1 cellular context compared by ENCODE assay signal in the genomic region with DNA sequence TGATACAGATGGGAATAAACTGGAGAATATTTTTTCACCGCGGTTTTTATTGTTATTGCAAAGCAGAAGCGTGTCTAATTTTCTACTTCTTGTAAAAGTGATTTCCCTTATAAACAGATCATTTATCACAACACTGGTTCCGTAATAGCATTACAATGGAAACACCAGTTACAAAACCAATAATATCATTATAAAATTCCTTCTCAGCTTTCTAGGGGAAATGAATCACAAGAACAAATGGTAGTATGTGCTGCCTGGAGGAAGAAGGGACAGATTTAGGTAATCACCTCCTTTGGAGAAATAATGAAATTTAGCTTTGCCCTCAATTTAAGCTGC.
TF ChIP-seq lines count a peak whose summit lies in the region.

No MANE protein-coding gene starts in this region.

TF ChIP-seq in WTC11, 78 proteins besides CTCF, POLR2A, EP300 and RAD21 (continued from another document):
- TF ChIP-seq ZSCAN18 (CRISPR knock-in tag; IDR thresholded peaks at IDR 0.05) (no peak), ATF6 (CRISPR knock-in tag; IDR thresholded peaks at IDR 0.05) (no peak), FOXP4 (CRISPR knock-in tag; IDR thresholded peaks at IDR 0.05) (no peak), GTF2I (CRISPR knock-in tag; conservative IDR thresholded peaks at IDR 0.05) (no peak), MXD4 (CRISPR knock-in tag; IDR thresholded peaks at IDR 0.05; ENCODE audit: borderline replicate concordance) (no peak), CREM (CRISPR knock-in tag; IDR thresholded peaks at IDR 0.05) (no peak), GRHL2 (CRISPR knock-in tag; IDR thresholded peaks at IDR 0.05; ENCODE audit: insufficient replicate concordance, severe bottlenecking) (no peak), ZNF423 (CRISPR knock-in tag; IDR thresholded peaks at IDR 0.05) (no peak), ZNF121 (CRISPR knock-in tag; IDR thresholded peaks at IDR 0.05) (no peak), IRF2 (CRISPR knock-in tag; IDR thresholded peaks at IDR 0.05; ENCODE audit: borderline replicate concordance, low read depth) (no peak), ESRRA (CRISPR knock-in tag; IDR thresholded peaks at IDR 0.05; ENCODE audit: borderline replicate concordance) (no peak)
- TF ChIP-seq, protein P1, sequence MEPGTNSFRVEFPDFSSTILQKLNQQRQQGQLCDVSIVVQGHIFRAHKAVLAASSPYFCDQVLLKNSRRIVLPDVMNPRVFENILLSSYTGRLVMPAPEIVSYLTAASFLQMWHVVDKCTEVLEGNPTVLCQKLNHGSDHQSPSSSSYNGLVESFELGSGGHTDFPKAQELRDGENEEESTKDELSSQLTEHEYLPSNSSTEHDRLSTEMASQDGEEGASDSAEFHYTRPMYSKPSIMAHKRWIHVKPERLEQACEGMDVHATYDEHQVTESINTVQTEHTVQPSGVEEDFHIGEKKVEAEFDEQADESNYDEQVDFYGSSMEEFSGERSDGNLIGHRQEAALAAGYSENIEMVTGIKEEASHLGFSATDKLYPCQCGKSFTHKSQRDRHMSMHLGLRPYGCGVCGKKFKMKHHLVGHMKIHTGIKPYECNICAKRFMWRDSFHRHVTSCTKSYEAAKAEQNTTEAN (CRISPR knock-in tag; IDR thresholded peaks at IDR 0.05), result no peak
- TF ChIP-seq, protein P2, sequence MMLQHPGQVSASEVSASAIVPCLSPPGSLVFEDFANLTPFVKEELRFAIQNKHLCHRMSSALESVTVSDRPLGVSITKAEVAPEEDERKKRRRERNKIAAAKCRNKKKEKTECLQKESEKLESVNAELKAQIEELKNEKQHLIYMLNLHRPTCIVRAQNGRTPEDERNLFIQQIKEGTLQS (CRISPR knock-in tag; conservative IDR thresholded peaks at IDR 0.05), result no peak
- TF ChIP-seq, protein P3, sequence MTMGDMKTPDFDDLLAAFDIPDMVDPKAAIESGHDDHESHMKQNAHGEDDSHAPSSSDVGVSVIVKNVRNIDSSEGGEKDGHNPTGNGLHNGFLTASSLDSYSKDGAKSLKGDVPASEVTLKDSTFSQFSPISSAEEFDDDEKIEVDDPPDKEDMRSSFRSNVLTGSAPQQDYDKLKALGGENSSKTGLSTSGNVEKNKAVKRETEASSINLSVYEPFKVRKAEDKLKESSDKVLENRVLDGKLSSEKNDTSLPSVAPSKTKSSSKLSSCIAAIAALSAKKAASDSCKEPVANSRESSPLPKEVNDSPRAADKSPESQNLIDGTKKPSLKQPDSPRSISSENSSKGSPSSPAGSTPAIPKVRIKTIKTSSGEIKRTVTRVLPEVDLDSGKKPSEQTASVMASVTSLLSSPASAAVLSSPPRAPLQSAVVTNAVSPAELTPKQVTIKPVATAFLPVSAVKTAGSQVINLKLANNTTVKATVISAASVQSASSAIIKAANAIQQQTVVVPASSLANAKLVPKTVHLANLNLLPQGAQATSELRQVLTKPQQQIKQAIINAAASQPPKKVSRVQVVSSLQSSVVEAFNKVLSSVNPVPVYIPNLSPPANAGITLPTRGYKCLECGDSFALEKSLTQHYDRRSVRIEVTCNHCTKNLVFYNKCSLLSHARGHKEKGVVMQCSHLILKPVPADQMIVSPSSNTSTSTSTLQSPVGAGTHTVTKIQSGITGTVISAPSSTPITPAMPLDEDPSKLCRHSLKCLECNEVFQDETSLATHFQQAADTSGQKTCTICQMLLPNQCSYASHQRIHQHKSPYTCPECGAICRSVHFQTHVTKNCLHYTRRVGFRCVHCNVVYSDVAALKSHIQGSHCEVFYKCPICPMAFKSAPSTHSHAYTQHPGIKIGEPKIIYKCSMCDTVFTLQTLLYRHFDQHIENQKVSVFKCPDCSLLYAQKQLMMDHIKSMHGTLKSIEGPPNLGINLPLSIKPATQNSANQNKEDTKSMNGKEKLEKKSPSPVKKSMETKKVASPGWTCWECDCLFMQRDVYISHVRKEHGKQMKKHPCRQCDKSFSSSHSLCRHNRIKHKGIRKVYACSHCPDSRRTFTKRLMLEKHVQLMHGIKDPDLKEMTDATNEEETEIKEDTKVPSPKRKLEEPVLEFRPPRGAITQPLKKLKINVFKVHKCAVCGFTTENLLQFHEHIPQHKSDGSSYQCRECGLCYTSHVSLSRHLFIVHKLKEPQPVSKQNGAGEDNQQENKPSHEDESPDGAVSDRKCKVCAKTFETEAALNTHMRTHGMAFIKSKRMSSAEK (CRISPR knock-in tag; IDR thresholded peaks at IDR 0.05; ENCODE audit: borderline replicate concordance), result no peak
TF ChIP-seq in WTC11: peak in this region for 0.
